Comparison of ENCODE assay signal across 19 cellular contexts in the genomic region with DNA sequence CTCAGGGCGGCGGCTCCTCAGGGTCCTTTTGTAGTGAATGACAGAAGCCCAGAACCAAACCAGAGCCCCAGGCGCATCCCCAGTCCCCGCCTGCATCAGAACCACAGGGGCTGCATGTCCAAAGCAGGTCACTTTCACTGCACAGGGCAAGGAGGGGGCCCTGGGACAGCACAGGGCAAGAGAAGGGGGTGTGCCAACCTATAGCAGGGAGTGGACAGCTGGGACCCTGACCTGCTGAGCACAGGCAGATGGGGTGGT.
DNase-seq lines count a peak whose midpoint lies in the region; ATAC-seq and TF ChIP-seq lines count a peak whose summit lies in the region.
"Had no signal": no experiment of that assay in that cellular context is flagged by ENCODE, and none has a peak within 500 bp of the region (broad histone marks: within the 10 kb centered on the region; RNA-seq: fewer than 3 reads in every experiment).

No MANE protein-coding gene starts in this region.

- no peaks in the 10 kb centered on the region for H3K79me2 ChIP-seq in neural progenitor cell (ENCODE audit: low read depth)

- DNase-seq in ELF-1 (ENCODE audit: low read depth, low spot score) (peak; percentile 50), RWPE2 (ENCODE audit: low spot score) (peak; percentile 80), neural progenitor cell (ENCODE audit: low spot score) (no peak), aorta (no peak), AML-193 (lab: John Stamatoyannopoulos, UW) (no peak), AG08396 (ENCODE audit: low spot score) (no peak), HuH-7.5 (ENCODE audit: low spot score) (no peak)
- DNase-seq: BE2C; C1 segment of cervical spinal cord; CD4-positive, CD25-positive, alpha-beta regulatory T cell; CD8-positive, alpha-beta memory T cell; COR-L47; DMS 273 treated with DMSO at 0.1 percent for 48 hours; GDM1; GOT3; IMR-90 had no signal

- peaks cover 3% of the 10 kb centered on the region for H3K9me3 Mint-ChIP-seq in neural progenitor cell
- H3K9me3 Mint-ChIP-seq: CD4-positive, CD25-positive, alpha-beta regulatory T cell; CD8-positive, alpha-beta memory T cell had no signal

- 95 to 97% methylated on average over 4 of the region's 4 CpGs for WGBS in aorta, 2 donors

- H2AFZ ChIP-seq in neural progenitor cell (replicated peaks): no peak overlapping the region

- H3K36me3 Mint-ChIP-seq in neural progenitor cell: no peaks in the 10 kb centered on the region
- H3K36me3 Mint-ChIP-seq: CD4-positive, CD25-positive, alpha-beta regulatory T cell; CD8-positive, alpha-beta memory T cell had no signal

- H3K9me3 ChIP-seq in RWPE2 (ENCODE audit: severe bottlenecking) (no peaks in the 10 kb centered on the region), neural progenitor cell (ENCODE audit: low read depth) (no peaks in the 10 kb centered on the region), aorta (ENCODE audit: control insufficient read depth, low read length) (no peaks in the 10 kb centered on the region)
- H3K9me3 ChIP-seq: BE2C, HAP-1 had no signal

- no peak overlapping the region for H3K4me3 Mint-ChIP-seq in neural progenitor cell
- H3K4me3 Mint-ChIP-seq: CD4-positive, CD25-positive, alpha-beta regulatory T cell; CD8-positive, alpha-beta memory T cell had no signal

- H3K9ac ChIP-seq in neural progenitor cell: no peak overlapping the region

- H3K36me3 ChIP-seq in RWPE2 (ENCODE audit: low read depth) (no peaks in the 10 kb centered on the region), neural progenitor cell (no peaks in the 10 kb centered on the region), aorta (ENCODE audit: control insufficient read depth in 1 of 2, insufficient read depth in 2 of 2, low read length in 1 of 2) (no peaks in the 10 kb centered on the region)
- H3K36me3 ChIP-seq: BE2C, HAP-1 had no signal

- intact Hi-C loops in aorta (cut with DNase I): no loop called here

- H3K27me3 ChIP-seq in RWPE2 (ENCODE audit: insufficient read depth, poor library complexity, severe bottlenecking) (peaks cover 3% of the 10 kb centered on the region), neural progenitor cell (no peaks in the 10 kb centered on the region), aorta (ENCODE audit: control insufficient read depth in 1 of 2, insufficient read depth in 2 of 2, low read length in 1 of 2) (no peaks in the 10 kb centered on the region)
- H3K27me3 ChIP-seq: BE2C had no signal

- TF ChIP-seq CTCF in RWPE2 (IDR thresholded peaks at IDR 0.05; ENCODE audit: poor library complexity, severe bottlenecking): no peak
- no peak for TF ChIP-seq CTCF in neural progenitor cell (IDR thresholded peaks at IDR 0.05)

- ATAC-seq in RWPE2 (ENCODE audit: low read depth) (no peak), aorta (ENCODE audit: low FRiP score) (peak; percentile 39)
- ATAC-seq: K562 had no signal

- H3K4me1 Mint-ChIP-seq in neural progenitor cell: peaks cover 28% of the 10 kb centered on the region
- H3K4me1 Mint-ChIP-seq: CD4-positive, CD25-positive, alpha-beta regulatory T cell; CD8-positive, alpha-beta memory T cell had no signal

- H4K20me1 ChIP-seq in neural progenitor cell (ENCODE audit: low read depth): no peaks in the 10 kb centered on the region

- no peaks in the 10 kb centered on the region for H3F3A ChIP-seq in neural progenitor cell (ENCODE audit: low read depth)

- H3K4me3 ChIP-seq in RWPE2 (ENCODE audit: severe bottlenecking) (no peak overlapping the region), neural progenitor cell (no peak overlapping the region), aorta (ENCODE audit: low read length in 2 of 2) (no peak overlapping the region)
- H3K4me3 ChIP-seq: HAP-1, K562 had no signal

- no peaks in the 10 kb centered on the region for H3K4me1 ChIP-seq in RWPE2 (ENCODE audit: insufficient read depth, poor library complexity, severe bottlenecking)
- H3K4me1 ChIP-seq in neural progenitor cell: no peaks in the 10 kb centered on the region
- no peaks in the 10 kb centered on the region for H3K4me1 ChIP-seq in aorta (ENCODE audit: control insufficient read depth in 1 of 2, insufficient read depth in 2 of 2, low read length in 2 of 2)

- H3K4me2 ChIP-seq in neural progenitor cell: no peak overlapping the region

- H3K27ac ChIP-seq in RWPE2 (ENCODE audit: poor library complexity, severe bottlenecking): no peak overlapping the region
- H3K27ac ChIP-seq in neural progenitor cell: no peak overlapping the region
- no peak overlapping the region for H3K27ac ChIP-seq in aorta (ENCODE audit: low read depth in 1 of 2, low read length in 2 of 2)
- H3K27ac ChIP-seq: 22Rv1 had no signal

- H3K27ac Mint-ChIP-seq in neural progenitor cell: peak overlapping the region; percentile 50
- H3K27ac Mint-ChIP-seq: CD4-positive, CD25-positive, alpha-beta regulatory T cell; CD8-positive, alpha-beta memory T cell had no signal

- H3K27me3 Mint-ChIP-seq in neural progenitor cell (ENCODE audit: insufficient read depth, low read depth): peaks cover 30% of the 10 kb centered on the region
- H3K27me3 Mint-ChIP-seq: CD4-positive, CD25-positive, alpha-beta regulatory T cell had no signal

Comparison
In these comparisons a context has a peak if more than half of its experiments do, and no peak if none do; other contexts are left out.
1. DNase-seq: peak in ELF-1 (single experiment) and RWPE2 (single experiment); none in neural progenitor cell (single experiment), aorta (0 of 2), AML-193 (0 of 2), AG08396 (single experiment) and HuH-7.5 (single experiment).